In the genomic region with DNA sequence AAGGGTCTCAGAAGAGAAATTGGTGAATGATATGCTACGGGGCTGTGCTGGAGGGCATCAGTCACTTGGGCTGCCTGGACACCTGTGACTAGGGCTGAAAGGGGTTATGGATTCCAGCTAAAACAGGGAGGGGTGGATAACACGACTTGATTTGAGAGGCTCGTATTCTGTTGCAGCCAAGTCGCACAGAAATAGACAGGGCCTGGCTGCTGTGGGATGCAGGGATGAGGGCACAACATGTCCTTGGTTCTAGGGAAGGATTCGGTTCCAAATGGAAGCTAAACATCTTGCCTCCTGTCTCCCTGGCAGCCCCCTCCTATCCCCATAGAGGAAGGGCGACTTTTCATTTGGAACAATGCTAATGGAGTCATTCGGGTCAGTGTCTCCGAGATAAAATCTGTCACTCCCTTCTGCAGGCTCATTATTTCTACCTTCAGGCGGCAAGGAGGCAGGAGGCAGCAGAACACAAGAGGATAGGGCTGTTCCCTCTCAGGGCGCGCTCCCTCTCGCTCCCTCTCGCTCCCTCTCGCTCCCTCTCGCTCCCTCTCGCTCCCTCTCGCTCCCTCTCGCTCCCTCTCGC, we compare ENCODE assay signal across 1 cellular context.
TF ChIP-seq lines count a peak whose summit lies in the region.

No MANE protein-coding gene starts in this region.

TF ChIP-seq in H1, 55 proteins besides CTCF, POLR2A, EP300 and RAD21 (continued from another document):
- TF ChIP-seq CHD7 (IDR thresholded peaks at IDR 0.05; ENCODE audit: insufficient replicate concordance, low read length) (no peak), USF2 (IDR thresholded peaks at IDR 0.05; ENCODE audit: low read length) (no peak), BCL11A (IDR thresholded peaks at IDR 0.05; ENCODE audit: low read depth in 2 of 2, low read length in 2 of 2) (no peak), JUN (IDR thresholded peaks at IDR 0.05; ENCODE audit: low read depth, low read length) (no peak), RXRA (IDR thresholded peaks at IDR 0.05; ENCODE audit: insufficient read depth, low read depth, low read length) (no peak), ZNF274 (IDR thresholded peaks at IDR 0.05; ENCODE audit: borderline replicate concordance, extremely low read depth, low read length) (no peak), NRF1 (IDR thresholded peaks at IDR 0.05; ENCODE audit: low read depth, low read length) (no peak), SP1 (IDR thresholded peaks at IDR 0.05; ENCODE audit: low read depth, low read length) (no peak), BRCA1 (IDR thresholded peaks at IDR 0.05; ENCODE audit: low read depth, low read length) (no peak), GABPA (IDR thresholded peaks at IDR 0.05; ENCODE audit: borderline replicate concordance, insufficient read depth, low read length) (no peak)
